7 cellular contexts compared by ENCODE assay signal in genomic region chr5:133189881-133190280, GRCh38.
"Had no signal": no experiment of that assay in that cellular context is flagged by ENCODE, and none has a peak within 500 bp of the region (broad histone marks: within the 10 kb centered on the region; RNA-seq: fewer than 3 reads in every experiment).

No MANE protein-coding gene starts in this region.

- H3K4me2 ChIP-seq: GM23338 had no signal

- H3K4me3 Mint-ChIP-seq: GM23338, H9 had no signal

- FAIRE-seq: H1, H54, HTR-8/SVneo had no signal

- H2AFZ ChIP-seq: GM23338 had no signal

- H3K4me3 ChIP-seq: GM23338 had no signal

- H3K27ac Mint-ChIP-seq: GM23338, H9 had no signal

- H3K9me3 Mint-ChIP-seq: GM23338, H9 had no signal

- DNase-seq: H9, HCEC 1CT, IMR-90 had no signal
